ENCODE assay signal across 1 cellular context in genomic region chr12:89319111-89319510, GRCh38.
TF ChIP-seq lines count a peak whose summit lies in the region.

No MANE protein-coding gene starts in this region.

TF ChIP-seq in H1, 55 proteins besides CTCF, POLR2A, EP300 and RAD21:
- TF ChIP-seq YY1 (IDR thresholded peaks at IDR 0.05; ENCODE audit: low read depth, low read length) (no peak), RXRA (IDR thresholded peaks at IDR 0.05; ENCODE audit: insufficient read depth, low read depth, low read length) (no peak), CBX5 (IDR thresholded peaks at IDR 0.05; ENCODE audit: low read depth, low read length) (no peak), BRCA1 (IDR thresholded peaks at IDR 0.05; ENCODE audit: low read depth, low read length) (no peak), TBP (IDR thresholded peaks at IDR 0.05; ENCODE audit: low read depth, low read length) (no peak), CHD1 (IDR thresholded peaks at IDR 0.05; ENCODE audit: low read depth, low read length) (no peak), JUND (IDR thresholded peaks at IDR 0.05; ENCODE audit: low read length) (no peak), TCF12 (IDR thresholded peaks at IDR 0.05; ENCODE audit: low read depth, low read length) (no peak)
TF ChIP-seq in H1: peak in this region for 0.
